1 cellular context compared by ENCODE assay signal in the genomic region with DNA sequence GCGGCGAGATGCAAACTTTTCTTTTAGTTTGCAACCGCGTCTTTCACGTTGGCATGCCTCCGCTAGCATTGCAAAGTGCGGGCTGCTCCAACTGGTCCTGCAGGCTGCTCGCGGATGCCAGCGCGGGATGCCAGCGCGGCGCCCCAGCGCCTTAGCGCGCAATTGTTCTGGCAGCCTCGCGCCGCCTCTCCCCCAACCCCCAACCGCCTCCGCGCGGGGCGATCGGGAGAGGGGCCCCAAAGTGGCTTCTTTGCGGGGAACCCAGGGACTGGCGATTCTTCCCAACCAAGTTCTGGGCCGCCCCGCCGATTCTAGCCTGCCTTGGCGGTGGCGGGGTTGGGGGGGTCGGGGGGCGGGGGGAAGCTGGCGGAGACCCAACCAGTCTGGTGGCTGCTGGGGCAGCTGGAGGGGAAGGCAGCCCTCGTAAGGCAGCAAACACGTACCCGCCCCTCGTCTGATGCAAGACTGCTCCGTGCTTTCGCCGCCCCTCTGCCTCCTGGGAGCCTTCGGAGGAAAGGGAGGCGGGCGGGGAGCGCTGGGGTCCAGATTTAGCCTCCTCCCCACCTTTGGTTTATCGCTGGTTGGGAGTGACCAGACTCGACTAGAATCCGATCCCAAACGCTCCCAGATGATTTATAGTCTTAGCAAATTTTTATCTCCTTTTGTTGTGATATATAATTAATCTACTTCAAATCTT.
TF ChIP-seq lines count a peak whose summit lies in the region.

No MANE protein-coding gene starts in this region.

TF ChIP-seq in K562, 482 proteins besides CTCF, POLR2A, EP300 and RAD21 (continued from another document and continues in another):
- TF ChIP-seq ESRRB (CRISPR knock-in tag; IDR thresholded peaks at IDR 0.05; ENCODE audit: borderline replicate concordance): no peak
- no peak for TF ChIP-seq PHF20 (IDR thresholded peaks at IDR 0.05; ENCODE audit: partially characterized antibody)
- TF ChIP-seq, protein P1, sequence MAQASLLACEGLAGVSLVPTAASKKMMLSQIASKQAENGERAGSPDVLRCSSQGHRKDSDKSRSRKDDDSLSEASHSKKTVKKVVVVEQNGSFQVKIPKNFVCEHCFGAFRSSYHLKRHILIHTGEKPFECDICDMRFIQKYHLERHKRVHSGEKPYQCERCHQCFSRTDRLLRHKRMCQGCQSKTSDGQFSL (CRISPR knock-in tag; IDR thresholded peaks at IDR 0.05): peak; percentile 79
- TF ChIP-seq, protein P1 (tag; IDR thresholded peaks at IDR 0.05): peak in 1 of 2 experiments; percentile 81; a peak in 2 of 4 replicates
- no peak for TF ChIP-seq ZBTB1 (CRISPR knock-in tag; IDR thresholded peaks at IDR 0.05; ENCODE audit: borderline replicate concordance, low read depth)
- no peak for TF ChIP-seq NR1H2 (CRISPR knock-in tag; IDR thresholded peaks at IDR 0.05)
- TF ChIP-seq, protein P2, sequence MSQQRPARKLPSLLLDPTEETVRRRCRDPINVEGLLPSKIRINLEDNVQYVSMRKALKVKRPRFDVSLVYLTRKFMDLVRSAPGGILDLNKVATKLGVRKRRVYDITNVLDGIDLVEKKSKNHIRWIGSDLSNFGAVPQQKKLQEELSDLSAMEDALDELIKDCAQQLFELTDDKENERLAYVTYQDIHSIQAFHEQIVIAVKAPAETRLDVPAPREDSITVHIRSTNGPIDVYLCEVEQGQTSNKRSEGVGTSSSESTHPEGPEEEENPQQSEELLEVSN (IDR thresholded peaks at IDR 0.05; ENCODE audit: borderline replicate concordance in 1 of 2, extremely low read depth in 1 of 2, insufficient read depth in 1 of 2, insufficient read length in 1 of 2, low read depth in 1 of 2, low read length in 1 of 2, poor library complexity in 1 of 2, severe bottlenecking in 1 of 2): peak in 1 of 2 experiments; percentile 25
- peak; percentile 92 for TF ChIP-seq VEZF1 (CRISPR knock-in tag; IDR thresholded peaks at IDR 0.05)
- no peak; a peak in 1 of 4 replicates for TF ChIP-seq KDM1A (IDR thresholded peaks at IDR 0.05)
- TF ChIP-seq RUNX1 (IDR thresholded peaks at IDR 0.05; ENCODE audit: low read depth): no peak
- no peak for TF ChIP-seq ELF4 (CRISPR knock-in tag; IDR thresholded peaks at IDR 0.05)
- no peak for TF ChIP-seq RBM25 (IDR thresholded peaks at IDR 0.05; ENCODE audit: low read depth, low read length, severe bottlenecking)
- TF ChIP-seq, protein P3, sequence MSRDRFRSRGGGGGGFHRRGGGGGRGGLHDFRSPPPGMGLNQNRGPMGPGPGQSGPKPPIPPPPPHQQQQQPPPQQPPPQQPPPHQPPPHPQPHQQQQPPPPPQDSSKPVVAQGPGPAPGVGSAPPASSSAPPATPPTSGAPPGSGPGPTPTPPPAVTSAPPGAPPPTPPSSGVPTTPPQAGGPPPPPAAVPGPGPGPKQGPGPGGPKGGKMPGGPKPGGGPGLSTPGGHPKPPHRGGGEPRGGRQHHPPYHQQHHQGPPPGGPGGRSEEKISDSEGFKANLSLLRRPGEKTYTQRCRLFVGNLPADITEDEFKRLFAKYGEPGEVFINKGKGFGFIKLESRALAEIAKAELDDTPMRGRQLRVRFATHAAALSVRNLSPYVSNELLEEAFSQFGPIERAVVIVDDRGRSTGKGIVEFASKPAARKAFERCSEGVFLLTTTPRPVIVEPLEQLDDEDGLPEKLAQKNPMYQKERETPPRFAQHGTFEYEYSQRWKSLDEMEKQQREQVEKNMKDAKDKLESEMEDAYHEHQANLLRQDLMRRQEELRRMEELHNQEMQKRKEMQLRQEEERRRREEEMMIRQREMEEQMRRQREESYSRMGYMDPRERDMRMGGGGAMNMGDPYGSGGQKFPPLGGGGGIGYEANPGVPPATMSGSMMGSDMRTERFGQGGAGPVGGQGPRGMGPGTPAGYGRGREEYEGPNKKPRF (IDR thresholded peaks at IDR 0.05; ENCODE audit: low read depth, low read length): no peak
- TF ChIP-seq CTCFL (IDR thresholded peaks at IDR 0.05; ENCODE audit: borderline replicate concordance, insufficient read depth, low read depth, low read length, poor library complexity, severe bottlenecking): no peak
- TF ChIP-seq ZNF347 (CRISPR knock-in tag; IDR thresholded peaks at IDR 0.05; ENCODE audit: low read depth): no peak
- no peak; the same call in 1 of the 2 replicates for TF ChIP-seq BHLHE40 (IDR thresholded peaks at IDR 0.05; ENCODE audit: low read length)
- no peak for TF ChIP-seq CBFA2T2 (conservative IDR thresholded peaks at IDR 0.05)
- TF ChIP-seq ATF7 (IDR thresholded peaks at IDR 0.05): peak; percentile 85; the same call in 1 of the 2 replicates
- TF ChIP-seq ZNF589 (CRISPR knock-in tag; IDR thresholded peaks at IDR 0.05; ENCODE audit: low read depth): no peak
- TF ChIP-seq RBM15 (IDR thresholded peaks at IDR 0.05; ENCODE audit: insufficient read depth, low read length): no peak
- TF ChIP-seq RCOR1 (IDR thresholded peaks at IDR 0.05; ENCODE audit: borderline replicate concordance in 1 of 2, low read depth in 2 of 2, low read length in 2 of 2): peak; percentile 31 to 98; a peak in 3 of 4 replicates
- no peak for TF ChIP-seq SIX5 (IDR thresholded peaks at IDR 0.05; ENCODE audit: borderline replicate concordance in 1 of 2, insufficient read depth in 1 of 2, low read depth in 1 of 2, low read length in 2 of 2)
- TF ChIP-seq ZNF197 (CRISPR knock-in tag; IDR thresholded peaks at IDR 0.05; ENCODE audit: low read depth): no peak
- no peak for TF ChIP-seq ZNF431 (CRISPR knock-in tag; IDR thresholded peaks at IDR 0.05)
- TF ChIP-seq, protein P4, sequence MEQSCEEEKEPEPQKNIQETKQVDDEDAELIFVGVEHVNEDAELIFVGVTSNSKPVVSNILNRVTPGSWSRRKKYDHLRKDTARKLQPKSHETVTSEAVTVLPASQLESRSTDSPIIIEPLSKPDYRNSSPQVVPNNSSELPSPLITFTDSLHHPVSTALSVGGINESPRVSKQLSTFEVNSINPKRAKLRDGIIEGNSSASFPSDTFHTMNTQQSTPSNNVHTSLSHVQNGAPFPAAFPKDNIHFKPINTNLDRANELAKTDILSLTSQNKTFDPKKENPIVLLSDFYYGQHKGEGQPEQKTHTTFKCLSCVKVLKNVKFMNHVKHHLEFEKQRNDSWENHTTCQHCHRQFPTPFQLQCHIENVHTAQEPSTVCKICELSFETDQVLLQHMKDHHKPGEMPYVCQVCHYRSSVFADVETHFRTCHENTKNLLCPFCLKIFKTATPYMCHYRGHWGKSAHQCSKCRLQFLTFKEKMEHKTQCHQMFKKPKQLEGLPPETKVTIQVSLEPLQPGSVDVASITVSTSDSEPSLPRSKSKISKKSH (CRISPR knock-in tag; IDR thresholded peaks at IDR 0.05): no peak
- no peak for TF ChIP-seq ATF6 (CRISPR knock-in tag; IDR thresholded peaks at IDR 0.05)
- TF ChIP-seq SRSF7 (optimal IDR thresholded peaks at IDR 0.05; ENCODE audit: low read depth, low read length): no peak
- TF ChIP-seq, protein P5, sequence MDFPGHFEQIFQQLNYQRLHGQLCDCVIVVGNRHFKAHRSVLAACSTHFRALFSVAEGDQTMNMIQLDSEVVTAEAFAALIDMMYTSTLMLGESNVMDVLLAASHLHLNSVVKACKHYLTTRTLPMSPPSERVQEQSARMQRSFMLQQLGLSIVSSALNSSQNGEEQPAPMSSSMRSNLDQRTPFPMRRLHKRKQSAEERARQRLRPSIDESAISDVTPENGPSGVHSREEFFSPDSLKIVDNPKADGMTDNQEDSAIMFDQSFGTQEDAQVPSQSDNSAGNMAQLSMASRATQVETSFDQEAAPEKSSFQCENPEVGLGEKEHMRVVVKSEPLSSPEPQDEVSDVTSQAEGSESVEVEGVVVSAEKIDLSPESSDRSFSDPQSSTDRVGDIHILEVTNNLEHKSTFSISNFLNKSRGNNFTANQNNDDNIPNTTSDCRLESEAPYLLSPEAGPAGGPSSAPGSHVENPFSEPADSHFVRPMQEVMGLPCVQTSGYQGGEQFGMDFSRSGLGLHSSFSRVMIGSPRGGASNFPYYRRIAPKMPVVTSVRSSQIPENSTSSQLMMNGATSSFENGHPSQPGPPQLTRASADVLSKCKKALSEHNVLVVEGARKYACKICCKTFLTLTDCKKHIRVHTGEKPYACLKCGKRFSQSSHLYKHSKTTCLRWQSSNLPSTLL (IDR thresholded peaks at IDR 0.05): no peak
- no peak for TF ChIP-seq PURB (CRISPR knock-in tag; IDR thresholded peaks at IDR 0.05; ENCODE audit: low read depth)
- TF ChIP-seq GATAD2A (IDR thresholded peaks at IDR 0.05): no peak
- no peak for TF ChIP-seq KLF10 (CRISPR knock-in tag; IDR thresholded peaks at IDR 0.05)
- TF ChIP-seq HMG20B (CRISPR knock-in tag; IDR thresholded peaks at IDR 0.05): no peak
- TF ChIP-seq, protein P6, sequence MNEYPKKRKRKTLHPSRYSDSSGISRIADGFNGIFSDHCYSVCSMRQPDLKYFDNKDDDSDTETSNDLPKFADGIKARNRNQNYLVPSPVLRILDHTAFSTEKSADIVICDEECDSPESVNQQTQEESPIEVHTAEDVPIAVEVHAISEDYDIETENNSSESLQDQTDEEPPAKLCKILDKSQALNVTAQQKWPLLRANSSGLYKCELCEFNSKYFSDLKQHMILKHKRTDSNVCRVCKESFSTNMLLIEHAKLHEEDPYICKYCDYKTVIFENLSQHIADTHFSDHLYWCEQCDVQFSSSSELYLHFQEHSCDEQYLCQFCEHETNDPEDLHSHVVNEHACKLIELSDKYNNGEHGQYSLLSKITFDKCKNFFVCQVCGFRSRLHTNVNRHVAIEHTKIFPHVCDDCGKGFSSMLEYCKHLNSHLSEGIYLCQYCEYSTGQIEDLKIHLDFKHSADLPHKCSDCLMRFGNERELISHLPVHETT (CRISPR knock-in tag; conservative IDR thresholded peaks at IDR 0.05 in 1 of 2, IDR thresholded peaks at IDR 0.05 in 1 of 2): no peak
- no peak for TF ChIP-seq RBM17 (IDR thresholded peaks at IDR 0.05; ENCODE audit: borderline replicate concordance, low read depth, low read length)
- TF ChIP-seq HNRNPH1 (optimal IDR thresholded peaks at IDR 0.05; ENCODE audit: low read depth, low read length): no peak
- TF ChIP-seq, protein P7, sequence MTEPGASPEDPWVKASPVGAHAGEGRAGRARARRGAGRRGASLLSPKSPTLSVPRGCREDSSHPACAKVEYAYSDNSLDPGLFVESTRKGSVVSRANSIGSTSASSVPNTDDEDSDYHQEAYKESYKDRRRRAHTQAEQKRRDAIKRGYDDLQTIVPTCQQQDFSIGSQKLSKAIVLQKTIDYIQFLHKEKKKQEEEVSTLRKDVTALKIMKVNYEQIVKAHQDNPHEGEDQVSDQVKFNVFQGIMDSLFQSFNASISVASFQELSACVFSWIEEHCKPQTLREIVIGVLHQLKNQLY (CRISPR knock-in tag; conservative IDR thresholded peaks at IDR 0.05): no peak
- TF ChIP-seq, protein P8, sequence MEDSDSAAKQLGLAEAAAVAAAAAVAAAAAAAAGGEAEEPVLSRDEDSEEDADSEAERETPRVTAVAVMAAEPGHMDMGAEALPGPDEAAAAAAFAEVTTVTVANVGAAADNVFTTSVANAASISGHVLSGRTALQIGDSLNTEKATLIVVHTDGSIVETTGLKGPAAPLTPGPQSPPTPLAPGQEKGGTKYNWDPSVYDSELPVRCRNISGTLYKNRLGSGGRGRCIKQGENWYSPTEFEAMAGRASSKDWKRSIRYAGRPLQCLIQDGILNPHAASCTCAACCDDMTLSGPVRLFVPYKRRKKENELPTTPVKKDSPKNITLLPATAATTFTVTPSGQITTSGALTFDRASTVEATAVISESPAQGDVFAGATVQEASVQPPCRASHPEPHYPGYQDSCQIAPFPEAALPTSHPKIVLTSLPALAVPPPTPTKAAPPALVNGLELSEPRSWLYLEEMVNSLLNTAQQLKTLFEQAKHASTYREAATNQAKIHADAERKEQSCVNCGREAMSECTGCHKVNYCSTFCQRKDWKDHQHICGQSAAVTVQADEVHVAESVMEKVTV (CRISPR knock-in tag; IDR thresholded peaks at IDR 0.05): no peak
- TF ChIP-seq, protein P9, sequence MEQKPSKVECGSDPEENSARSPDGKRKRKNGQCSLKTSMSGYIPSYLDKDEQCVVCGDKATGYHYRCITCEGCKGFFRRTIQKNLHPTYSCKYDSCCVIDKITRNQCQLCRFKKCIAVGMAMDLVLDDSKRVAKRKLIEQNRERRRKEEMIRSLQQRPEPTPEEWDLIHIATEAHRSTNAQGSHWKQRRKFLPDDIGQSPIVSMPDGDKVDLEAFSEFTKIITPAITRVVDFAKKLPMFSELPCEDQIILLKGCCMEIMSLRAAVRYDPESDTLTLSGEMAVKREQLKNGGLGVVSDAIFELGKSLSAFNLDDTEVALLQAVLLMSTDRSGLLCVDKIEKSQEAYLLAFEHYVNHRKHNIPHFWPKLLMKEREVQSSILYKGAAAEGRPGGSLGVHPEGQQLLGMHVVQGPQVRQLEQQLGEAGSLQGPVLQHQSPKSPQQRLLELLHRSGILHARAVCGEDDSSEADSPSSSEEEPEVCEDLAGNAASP (IDR thresholded peaks at IDR 0.05): no peak
